In the genomic region with DNA sequence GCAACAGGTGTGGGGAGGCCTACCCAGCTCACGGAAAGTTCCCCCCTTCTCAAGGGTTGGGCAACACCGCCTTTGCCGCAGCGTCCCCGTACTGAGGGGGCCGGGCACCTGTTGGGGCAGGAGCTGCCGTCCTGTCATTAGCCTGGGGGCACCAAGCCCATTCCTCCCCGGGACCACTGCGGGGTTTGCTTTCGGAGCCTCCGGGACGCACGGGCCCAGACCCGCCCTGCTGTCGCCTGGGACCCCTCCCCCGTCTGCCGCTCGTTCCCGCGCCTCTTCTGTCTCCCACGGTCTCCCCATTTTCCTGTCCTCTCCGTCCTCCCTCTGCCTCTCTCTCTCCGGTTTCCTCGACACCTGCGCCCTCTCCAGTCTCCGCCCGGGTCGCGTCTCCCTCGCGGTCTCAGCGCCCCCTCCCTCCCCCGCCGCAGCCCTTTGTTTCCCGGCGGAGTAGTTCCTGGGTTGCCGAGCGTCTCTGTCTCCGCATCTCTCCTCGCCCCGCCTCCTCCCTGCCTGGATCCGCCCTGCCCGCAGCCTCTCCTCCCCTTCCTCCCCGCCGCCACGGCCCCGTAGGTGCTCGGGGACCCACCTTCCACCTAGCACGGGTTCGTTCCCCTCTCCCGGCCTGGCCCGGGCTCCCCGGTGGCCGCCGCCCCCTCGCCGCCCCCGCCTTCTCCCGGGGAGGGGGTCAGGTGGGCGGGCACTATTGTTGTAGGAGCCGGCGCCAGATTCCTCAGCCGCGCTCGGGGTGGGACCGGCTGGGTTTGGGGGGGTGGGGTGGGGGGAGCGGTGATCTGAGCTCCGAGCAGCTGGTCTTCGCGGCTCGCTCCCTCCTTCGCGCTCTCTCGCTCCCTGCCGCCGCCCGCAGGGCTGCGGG, we compare ENCODE assay signal across 1 cellular context.
A peak's percentile ranks its signal among the peaks of the same experiment; 100 is the strongest.
TF ChIP-seq lines count a peak whose summit lies in the region.

A gene (plus strand): TSS at position 540 of the 874 bp plus-strand sequence. CDS start 434 bp downstream, outside the sequence.

TF ChIP-seq in IMR-90, 13 proteins besides CTCF, POLR2A, EP300 and RAD21:
- TF ChIP-seq SMC3 (IDR thresholded peaks at IDR 0.05; ENCODE audit: low read depth, low read length) (no peak), RCOR1 (IDR thresholded peaks at IDR 0.05; ENCODE audit: insufficient replicate concordance, low read length) (peak; percentile 36), RFX5 (IDR thresholded peaks at IDR 0.05; ENCODE audit: low read depth, low read length) (no peak), NFE2L2 (IDR thresholded peaks at IDR 0.05; ENCODE audit: low read depth, low read length) (no peak), CHD1 (IDR thresholded peaks at IDR 0.05; ENCODE audit: low read depth, low read length) (no peak), MAZ (IDR thresholded peaks at IDR 0.05; ENCODE audit: borderline replicate concordance, low read depth, low read length) (no peak), FOS (IDR thresholded peaks at IDR 0.05; ENCODE audit: low read depth, low read length) (no peak), MXI1 (IDR thresholded peaks at IDR 0.05; ENCODE audit: borderline replicate concordance, low read depth, low read length) (no peak), CEBPB (IDR thresholded peaks at IDR 0.05; ENCODE audit: low read depth, low read length) (0 out of 2 replicates have a peak, but pooled peaks have one; percentile 17), BHLHE40 (IDR thresholded peaks at IDR 0.05; ENCODE audit: low read depth, low read length) (no peak), MAFK (IDR thresholded peaks at IDR 0.05; ENCODE audit: low read depth, low read length) (no peak)
- TF ChIP-seq, protein P1, sequence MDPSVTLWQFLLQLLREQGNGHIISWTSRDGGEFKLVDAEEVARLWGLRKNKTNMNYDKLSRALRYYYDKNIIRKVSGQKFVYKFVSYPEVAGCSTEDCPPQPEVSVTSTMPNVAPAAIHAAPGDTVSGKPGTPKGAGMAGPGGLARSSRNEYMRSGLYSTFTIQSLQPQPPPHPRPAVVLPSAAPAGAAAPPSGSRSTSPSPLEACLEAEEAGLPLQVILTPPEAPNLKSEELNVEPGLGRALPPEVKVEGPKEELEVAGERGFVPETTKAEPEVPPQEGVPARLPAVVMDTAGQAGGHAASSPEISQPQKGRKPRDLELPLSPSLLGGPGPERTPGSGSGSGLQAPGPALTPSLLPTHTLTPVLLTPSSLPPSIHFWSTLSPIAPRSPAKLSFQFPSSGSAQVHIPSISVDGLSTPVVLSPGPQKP (IDR thresholded peaks at IDR 0.05; ENCODE audit: borderline replicate concordance, low read depth, low read length): no peak
- TF ChIP-seq, protein P2, sequence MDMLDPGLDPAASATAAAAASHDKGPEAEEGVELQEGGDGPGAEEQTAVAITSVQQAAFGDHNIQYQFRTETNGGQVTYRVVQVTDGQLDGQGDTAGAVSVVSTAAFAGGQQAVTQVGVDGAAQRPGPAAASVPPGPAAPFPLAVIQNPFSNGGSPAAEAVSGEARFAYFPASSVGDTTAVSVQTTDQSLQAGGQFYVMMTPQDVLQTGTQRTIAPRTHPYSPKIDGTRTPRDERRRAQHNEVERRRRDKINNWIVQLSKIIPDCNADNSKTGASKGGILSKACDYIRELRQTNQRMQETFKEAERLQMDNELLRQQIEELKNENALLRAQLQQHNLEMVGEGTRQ (IDR thresholded peaks at IDR 0.05; ENCODE audit: low read depth, low read length): no peak
